ENCODE assay signal across 1 cellular context in genomic region chr19:38273499-38273898, GRCh38.
TF ChIP-seq lines count a peak whose summit lies in the region.

No MANE protein-coding gene starts in this region.

TF ChIP-seq in A549, 52 proteins besides CTCF, POLR2A, EP300 and RAD21 (continued from another document):
- TF ChIP-seq RCOR1 (IDR thresholded peaks at IDR 0.05; ENCODE audit: low read depth, low read length): no peak
